Comparison of ENCODE assay signal across 18 cellular contexts in genomic region chr17:80903041-80903611, GRCh38.
"Had no signal": no experiment of that assay in that cellular context is flagged by ENCODE, and none has a peak within 500 bp of the region (broad histone marks: within the 10 kb centered on the region; RNA-seq: fewer than 3 reads in every experiment).

No MANE protein-coding gene starts in this region.

- H3K4me3 ChIP-seq: esophagus muscularis mucosa, gastrocnemius medialis, heart right ventricle, ovary, right atrium auricular region, smooth muscle cell, suprapubic skin, thyroid gland had no signal

- H3K4me3 Mint-ChIP-seq: naive thymus-derived CD4-positive, alpha-beta T cell; type B pancreatic cell had no signal

- H3K36me3 ChIP-seq: ovary, thyroid gland had no signal

- DNase-seq: effector memory CD4-positive, alpha-beta T cell; gastrocnemius medialis; heart right ventricle; hypothalamus; kidney glomerular epithelial cell; midbrain; naive thymus-derived CD4-positive, alpha-beta T cell; nucleus accumbens; ovary; stimulated activated CD4-positive, alpha-beta T cell treated with anti-CD3 and anti-CD28 coated beads, Interleukin-2, amount 100 ng/mL, for 48 hours; stimulated activated naive CD8-positive, alpha-beta T cell treated with anti-CD3 and anti-CD28 coated beads, Interleukin-15, Interleukin-2, amounts not matched to agents 100 U/mL and 50 U/mL, for 24 hours; thyroid gland had no signal

- H3K4me2 ChIP-seq: smooth muscle cell had no signal

- H3K4me1 ChIP-seq: esophagus muscularis mucosa, gastrocnemius medialis, right atrium auricular region, thyroid gland had no signal

- H3K9me3 Mint-ChIP-seq: naive thymus-derived CD4-positive, alpha-beta T cell; type B pancreatic cell had no signal

- H3K27ac Mint-ChIP-seq: type B pancreatic cell had no signal

- H3K27ac ChIP-seq: epithelial cell of prostate, esophagus muscularis mucosa, gastrocnemius medialis, heart right ventricle, ovary, right atrium auricular region, suprapubic skin, thyroid gland had no signal

- H3K27me3 Mint-ChIP-seq: naive thymus-derived CD4-positive, alpha-beta T cell; type B pancreatic cell had no signal

- H3K27me3 ChIP-seq: esophagus muscularis mucosa, gastrocnemius medialis, heart right ventricle, ovary, right atrium auricular region, suprapubic skin, thyroid gland had no signal

- H3K9me3 ChIP-seq: esophagus muscularis mucosa, gastrocnemius medialis, heart right ventricle, ovary, right atrium auricular region, suprapubic skin, thyroid gland had no signal
